ENCODE assay signal across 20 cellular contexts in the genomic region with DNA sequence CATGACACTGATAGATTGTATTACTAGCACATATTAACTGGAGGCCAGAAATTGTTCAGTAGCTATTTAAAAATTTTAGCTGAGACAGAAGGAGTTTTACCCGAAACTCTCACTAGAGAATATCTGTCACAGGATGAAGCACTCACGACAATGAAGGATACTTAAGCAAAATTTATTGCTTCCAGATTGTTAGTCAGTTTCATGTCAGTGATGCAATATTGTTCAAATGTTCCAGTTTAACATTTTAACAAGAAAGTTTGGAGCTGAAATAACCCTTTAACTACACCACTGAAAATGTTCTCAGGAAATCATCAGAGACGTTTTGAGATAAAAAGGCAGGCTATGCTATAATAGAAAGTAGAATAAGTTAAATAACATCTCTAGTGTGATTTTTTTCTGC. TPM values are rescaled to one million over a fixed set of nuclear protein-coding genes. Genes with fewer than 3 reads are reported as not detected.
DNase-seq lines count a peak whose midpoint lies in the region; ATAC-seq, FAIRE-seq and TF ChIP-seq lines count a peak whose summit lies in the region.
"Had no signal": no experiment of that assay in that cellular context is flagged by ENCODE, and none has a peak within 500 bp of the region (broad histone marks: within the 10 kb centered on the region; RNA-seq: fewer than 3 reads in every experiment).

No MANE protein-coding gene starts in this region.

- H3K4me3 ChIP-seq in A549 (no peak overlapping the region), AG10803 (ENCODE audit: low read length) (no peak overlapping the region), K562 (no peak overlapping the region), lung (no peak overlapping the region), body of pancreas (no peak overlapping the region)

- POLR2A ChIA-PET in A549 (lab: Yijun Ruan, JAX), result no interaction called here
- POLR2A ChIA-PET in K562 (lab: Yijun Ruan, JAX), result no interaction called here

- TF ChIP-seq POLR2A in A549 (IDR thresholded peaks at IDR 0.05; ENCODE audit: low read length) (no peak), K562 (conservative IDR thresholded peaks at IDR 0.05) (no peak), body of pancreas (IDR thresholded peaks at IDR 0.05) (no peak)

- ATAC-seq in A549 (no peak), K562 (no peak), lung (ENCODE audit: insufficient read depth, low FRiP score) (peak; percentile 53), body of pancreas (no peak), HG02763 (IDR thresholded peaks at IDR 0.05; ENCODE audit: unreplicated experiment) (no peak)
- ATAC-seq: Right ventricle myocardium inferior had no signal

- H3K27ac ChIP-seq in A549 (no peak overlapping the region), K562 (ENCODE audit: extremely low read depth, low read depth, low read length) (no peak overlapping the region), lung (ENCODE audit: low read depth in 1 of 2, low read length in 1 of 2) (no peak overlapping the region), body of pancreas (no peak overlapping the region)

- no peak overlapping the region for H2AFZ ChIP-seq in K562 (ENCODE audit: low read depth, low read length)

- H3K79me2 ChIP-seq in K562 (ENCODE audit: control insufficient read depth, insufficient read depth, low read length), result no peaks in the 10 kb centered on the region

- DNase-seq in A549 (ENCODE audit: low read depth in 1 of 2, low spot score in 1 of 2) (no peak), AG10803 (ENCODE audit: low read depth) (peak; percentile 13), K562 (ENCODE audit: extremely low read depth in 1 of 4, low spot score in 3 of 4) (no peak), lung (ENCODE audit: low spot score) (no peak), body of pancreas (no peak)
- DNase-seq in activated naive CD4-positive, alpha-beta T cell treated with anti-CD3 and anti-CD28 coated beads, Interleukin-2, amount 50 U/mL, for 16 hours, result no peak
- DNase-seq: COR-L47, DMS 273 treated with DMSO at 0.1 percent for 48 hours, DND-41, H7, NCI-H1105, NCI-H1694 treated with DMSO at 0.1 percent for 48 hours, NCI-H2227 treated with DMSO at 0.1 percent for 48 hours, NCI-H510A treated with DMSO at 0.1 percent for 48 hours, NCI-H82, SW 1271 had no signal

- CTCF ChIA-PET in A549 (lab: Yijun Ruan, JAX), result interaction anchor here (0.8 kb wide), 1 partner anchor 10 kb away, joined by 3 read pairs; no protein-coding TSS in a partner anchor
- CTCF ChIA-PET in K562 (lab: Yijun Ruan, JAX; ENCODE audit: low intra/inter-chr PET ratio), result no interaction called here

- H4K20me1 ChIP-seq in K562 (replicated peaks; ENCODE audit: control insufficient read depth, insufficient read depth, low read length), result no peaks in the 10 kb centered on the region

- no peak overlapping the region for H3K4me2 ChIP-seq in A549
- no peak overlapping the region for H3K4me2 ChIP-seq in K562 (ENCODE audit: insufficient read depth, low read length)

- in situ Hi-C loops in K562 (cut with MboI), result no loop called here

- H3K36me3 ChIP-seq in K562 (ENCODE audit: control insufficient read depth, insufficient read depth, low read length) (no peaks in the 10 kb centered on the region), lung (ENCODE audit: control insufficient read depth in 2 of 2, insufficient read depth in 2 of 2, low read length in 2 of 2) (no peaks in the 10 kb centered on the region), body of pancreas (replicated peaks in 1 of 2; ENCODE audit: insufficient read depth in 1 of 2, low read depth in 2 of 2) (no peaks in the 10 kb centered on the region)

- TF ChIP-seq CTCF in A549 (IDR thresholded peaks at IDR 0.05) (no peak), AG10803 (conservative IDR thresholded peaks at IDR 0.05; ENCODE audit: low read length) (no peak), K562 (IDR thresholded peaks at IDR 0.05 in 2 of 3, conservative IDR thresholded peaks at IDR 0.05 in 1 of 3; ENCODE audit: insufficient read depth in 2 of 3, low read depth in 1 of 3, low read length in 3 of 3) (no peak), lung (IDR thresholded peaks at IDR 0.05; ENCODE audit: control extremely low read depth, extremely low read depth) (no peak), body of pancreas (IDR thresholded peaks at IDR 0.05) (no peak)

- intact Hi-C loops in K562 (cut with micrococcal nuclease), result no loop called here
- intact Hi-C loops in body of pancreas (cut with DNase I), result no loop called here

- no peaks in the 10 kb centered on the region for H3K9me1 ChIP-seq in K562 (ENCODE audit: control insufficient read depth, insufficient read depth, low read length)

- WGBS in A549 (ENCODE audit: missing lambda C conversion rate), result 3% methylated on average over 3 of the region's 3 CpGs
- WGBS in K562 (ENCODE audit: insufficient coverage, low coverage, missing lambda C conversion rate), result 0% methylated on average over 3 of the region's 3 CpGs
- WGBS in lung, 2 donors, result 51 to 54% methylated on average over 3 of the region's 3 CpGs
- WGBS in body of pancreas, 2 donors, result 54 to 59% methylated on average over 3 of the region's 3 CpGs

- H3K27me3 ChIP-seq in K562 (ENCODE audit: control insufficient read depth in 2 of 2, insufficient read depth in 2 of 2, low read length in 2 of 2) (no peaks in the 10 kb centered on the region), lung (ENCODE audit: control insufficient read depth, insufficient read depth) (no peaks in the 10 kb centered on the region), body of pancreas (no peaks in the 10 kb centered on the region)

- peak; percentile 13 for FAIRE-seq in A549 (lab: Jason Lieb, UNC)
- no peak for FAIRE-seq in K562 (lab: Jason Lieb, UNC)
- FAIRE-seq: HTR-8/SVneo, RCC 7860 had no signal

- H3K9ac ChIP-seq in K562 (ENCODE audit: insufficient read depth in 1 of 2, low read depth in 2 of 2, low read length in 2 of 2), result no peak overlapping the region

- no peaks in the 10 kb centered on the region for H3K9me3 ChIP-seq in A549
- no peaks in the 10 kb centered on the region; the same call in 1 of the 2 replicates for H3K9me3 ChIP-seq in K562 (replicated peaks; ENCODE audit: control insufficient read depth, insufficient read depth, low read depth, low read length)
- peaks cover 3% of the 10 kb centered on the region in 2 donors for H3K9me3 ChIP-seq in lung (ENCODE audit: control insufficient read depth in 2 of 2, insufficient read depth in 1 of 2, low read length in 1 of 2)
- no peaks in the 10 kb centered on the region for H3K9me3 ChIP-seq in body of pancreas

- TF ChIP-seq EP300 in A549 (IDR thresholded peaks at IDR 0.05) (no peak), K562 (IDR thresholded peaks at IDR 0.05; ENCODE audit: low read length) (no peak)

- no TSS peak for BruUV-seq in K562 (replicated peaks; lab: Mats Ljungman, UMichigan)

- TF ChIP-seq RAD21 in A549 (conservative IDR thresholded peaks at IDR 0.05 in 1 of 2, IDR thresholded peaks at IDR 0.05 in 1 of 2) (no peak), K562 (CRISPR knock-in tag; conservative IDR thresholded peaks at IDR 0.05 in 1 of 2, IDR thresholded peaks at IDR 0.05 in 1 of 2) (no peak)

- H3K4me1 ChIP-seq in A549 (no peaks in the 10 kb centered on the region), K562 (replicated peaks in 1 of 2; ENCODE audit: control insufficient read depth in 2 of 2, insufficient read depth in 2 of 2, low read length in 2 of 2) (no peaks in the 10 kb centered on the region), lung (ENCODE audit: control insufficient read depth in 2 of 2, insufficient read depth in 2 of 2, low read length in 2 of 2) (peaks cover 0 to 1% of the 10 kb centered on the region in 2 donors), body of pancreas (no peaks in the 10 kb centered on the region)

TF ChIP-seq in A549, 52 proteins besides CTCF, POLR2A, EP300 and RAD21 (continues in another document):
- TF ChIP-seq, protein P1, sequence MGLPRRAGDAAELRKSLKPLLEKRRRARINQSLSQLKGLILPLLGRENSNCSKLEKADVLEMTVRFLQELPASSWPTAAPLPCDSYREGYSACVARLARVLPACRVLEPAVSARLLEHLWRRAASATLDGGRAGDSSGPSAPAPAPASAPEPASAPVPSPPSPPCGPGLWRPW (IDR thresholded peaks at IDR 0.05), result no peak
- no peak for TF ChIP-seq HDAC2 (IDR thresholded peaks at IDR 0.05)

RNA-seq across cellular contexts. Expression of a gene that starts 15.0 kb away (rescaled TPM):
- polyA plus RNA-seq in A549 (2011; rRNA removed) (0.10 and 0.13 TPM in 2 replicates), A549 (2017; fragmentation: RNase III; extraction: RNeasy Plus Mini Kit Qiagen cat#74134 plus additional on column Dnase treatment) (0.04 to 0.07 TPM (median 0.05 TPM) in 3 replicates), K562 (2011; rRNA removed) (0.04 TPM in 1 of 2 replicates, not detected in the other), K562 (2014; fragmentation: Illumina TruSeq; extraction: Trizol) (0.07 and 0.11 TPM in 2 replicates), K562 (2014; fragmentation: Nextera tagmentation; extraction: Ambion mirVana) (under 1 TPM in 1 of 2 experiments, not detected in 1; 0.03 TPM), K562 (2014; rRNA removed) (0.03 and 0.08 TPM in 2 replicates), lung (10 to 100 TPM; 16.0 to 17.6 TPM)
- 0.01 TPM in 2 replicates for polyA plus RNA-seq in A549 (2012; cell fraction: cytosol; rRNA removed)
- polyA plus RNA-seq in A549 (2012; cell fraction: nucleus; rRNA removed), result 0.01 TPM in 1 of 2 replicates, not detected in the other
- 0.08 and 0.10 TPM in 2 replicates for polyA minus RNA-seq in A549 (2011; rRNA and poly(A)+ RNA removed)
- total RNA-seq in K562 (2011; cell fraction: chromatin; rRNA removed; ENCODE audit: low replicate concordance), result 0.09 and 0.21 TPM in 2 replicates
- total RNA-seq in K562 (2011; cell fraction: nucleolus; rRNA removed), result under 0.01 TPM in 1 of 2 replicates, not detected in the other
- not detected in 2 replicates for total RNA-seq in K562 (2011; cell fraction: nucleoplasm; rRNA removed)
- total RNA-seq in K562 (2014; rRNA removed) (0.04 and 0.14 TPM in 2 replicates), K562 (2014; rRNA removed; fragmentation: Illumina TruSeq; extraction: Trizol) (0.11 and 0.16 TPM in 2 replicates), K562 (2015; rRNA removed; fragmentation: Illumina TruSeq; extraction: Trizol) (0.04 and 0.08 TPM in 2 replicates), K562 (2021) (0.04 and 0.18 TPM in 2 replicates), lung (10 to 100 TPM; 37.9 to 76.7 TPM), body of pancreas (10 to 100 TPM; 31.9 to 63.9 TPM)
- polyA plus RNA-seq in K562 (2011; cell fraction: cytosol; rRNA removed), result 0.01 TPM in 1 of 2 replicates, not detected in the other
- polyA plus RNA-seq in K562 (2011; cell fraction: nucleus; rRNA removed), result 0.03 TPM in 1 of 2 replicates, not detected in the other
- polyA plus RNA-seq in K562 (2012), result 0.08 and 0.25 TPM in 2 replicates
- 0.07 TPM in 1 of 2 replicates, not detected in the other for polyA minus RNA-seq in K562 (2011; rRNA and poly(A)+ RNA removed)
- polyA minus RNA-seq in K562 (2011; cell fraction: cytosol; rRNA and poly(A)+ RNA removed), result not detected in 2 replicates
- under 0.01 and 0.11 TPM in 2 replicates for polyA minus RNA-seq in K562 (2011; cell fraction: nucleus; rRNA and poly(A)+ RNA removed)

Comparison
In these comparisons a context has a peak if more than half of its experiments do, and no peak if none do; other contexts are left out.
1. RNA of a gene that starts 15.0 kb away (total RNA-seq): 37.9 to 76.7 TPM in lung and 31.9 to 63.9 TPM in body of pancreas; under 0.01 to 0.21 TPM in K562; every median in the first group is over 10 times any median in the second.